ENCODE assay signal across 13 cellular contexts in genomic region chr3:135623558-135623957, GRCh38.
DNase-seq lines count a peak whose midpoint lies in the region; ATAC-seq and TF ChIP-seq lines count a peak whose summit lies in the region.
"Had no signal": no experiment of that assay in that cellular context is flagged by ENCODE, and none has a peak within 500 bp of the region (broad histone marks: within the 10 kb centered on the region; RNA-seq: fewer than 3 reads in every experiment).

No MANE protein-coding gene starts in this region.

- ATAC-seq in WTC11 (0 out of 2 replicates have a peak, but pooled peaks have one; percentile 41), left lobe of liver (peak; percentile 78), HG03045 (IDR thresholded peaks at IDR 0.05; ENCODE audit: unreplicated experiment) (no peak)
- ATAC-seq: CD8-positive, alpha-beta T cell; HepG2 had no signal

- no peak for TF ChIP-seq CTCF in WTC11 (IDR thresholded peaks at IDR 0.05)
- TF ChIP-seq CTCF in progenitor cell of endocrine pancreas (IDR thresholded peaks at IDR 0.05; ENCODE audit: unreplicated experiment), result no peak

- POLR2A ChIA-PET in WTC11 (lab: Charles Lee), result no interaction called here

- H3K27ac Mint-ChIP-seq in WTC11, result peak overlapping the region; percentile 42; the same call in 1 of the 2 replicates
- peak overlapping the region; percentile 54 for H3K27ac Mint-ChIP-seq in progenitor cell of endocrine pancreas
- H3K27ac Mint-ChIP-seq: B cell; CD8-positive, alpha-beta T cell; H9 had no signal

- H3K9me3 Mint-ChIP-seq in WTC11 (no peaks in the 10 kb centered on the region), progenitor cell of endocrine pancreas (ENCODE audit: low read depth) (no peaks in the 10 kb centered on the region)
- H3K9me3 Mint-ChIP-seq: CD8-positive, alpha-beta T cell; H9 had no signal

- CTCF ChIA-PET in WTC11 (lab: Charles Lee), result no interaction called here

- 0 out of 2 replicates have a peak, but pooled peaks cover 2% of the 10 kb centered on the region for H3K4me1 Mint-ChIP-seq in WTC11
- peaks cover 11% of the 10 kb centered on the region for H3K4me1 Mint-ChIP-seq in progenitor cell of endocrine pancreas (ENCODE audit: low read depth)
- H3K4me1 Mint-ChIP-seq: B cell had no signal

- H3K36me3 Mint-ChIP-seq in WTC11 (no peaks in the 10 kb centered on the region), progenitor cell of endocrine pancreas (ENCODE audit: insufficient read depth) (no peaks in the 10 kb centered on the region)
- H3K36me3 Mint-ChIP-seq: CD8-positive, alpha-beta T cell had no signal

- H3K27me3 Mint-ChIP-seq in WTC11 (ENCODE audit: low read depth) (no peaks in the 10 kb centered on the region), progenitor cell of endocrine pancreas (peaks cover 4% of the 10 kb centered on the region)

- H3K4me3 Mint-ChIP-seq in WTC11, result no peak overlapping the region
- H3K4me3 Mint-ChIP-seq in progenitor cell of endocrine pancreas (ENCODE audit: low read depth), result no peak overlapping the region
- H3K4me3 Mint-ChIP-seq: B cell; CD8-positive, alpha-beta T cell; H9 had no signal

- DNase-seq in WTC11 (ENCODE audit: low spot score) (no peak), left lobe of liver (ENCODE audit: low spot score) (no peak), progenitor cell of endocrine pancreas (ENCODE audit: low spot score, unreplicated experiment) (no peak), NCI-H128 (lab: John Stamatoyannopoulos, UW; ENCODE audit: unreplicated experiment) (no peak), kidney glomerular epithelial cell (lab: John Stamatoyannopoulos, UW) (no peak)
- DNase-seq: Calu3; CD8-positive, alpha-beta T cell; DMS79 treated with DMSO at 0.1 percent for 48 hours; GF-D8; H9 had no signal

TF ChIP-seq in WTC11, 78 proteins besides CTCF, POLR2A, EP300 and RAD21:
- TF ChIP-seq CREM (CRISPR knock-in tag; IDR thresholded peaks at IDR 0.05) (no peak), MYBL2 (CRISPR knock-in tag; IDR thresholded peaks at IDR 0.05) (no peak), GABPB1 (CRISPR knock-in tag; IDR thresholded peaks at IDR 0.05) (no peak), FOXP1 (CRISPR knock-in tag; IDR thresholded peaks at IDR 0.05; ENCODE audit: borderline replicate concordance) (no peak), NFATC4 (CRISPR knock-in tag; IDR thresholded peaks at IDR 0.05) (no peak), STAT6 (CRISPR knock-in tag; conservative IDR thresholded peaks at IDR 0.05; ENCODE audit: low read depth) (no peak), CREB1 (CRISPR knock-in tag; IDR thresholded peaks at IDR 0.05) (no peak)
